19 cellular contexts compared by ENCODE assay signal in genomic region chr9:132788378-132788777, GRCh38.
"Had no signal": no experiment of that assay in that cellular context is flagged by ENCODE, and none has a peak within 500 bp of the region (broad histone marks: within the 10 kb centered on the region; RNA-seq: fewer than 3 reads in every experiment).

No MANE protein-coding gene starts in this region.

- FAIRE-seq: HepG2 had no signal

- ATAC-seq: HepG2, T-cell had no signal

- H3K4me2 ChIP-seq: KMS-11, SK-N-SH had no signal

- H3K27ac ChIP-seq: KMS-11 had no signal

- H3K9ac ChIP-seq: KMS-11, SK-N-SH had no signal

- DNase-seq: IMR-90, MM.1S, NCI-H1105, NCI-H1417, NCI-H1436 treated with DMSO at 0.1 percent for 48 hours, NCI-H1694, NCI-H187 treated with DMSO at 0.1 percent for 48 hours, NCI-H2029 treated with DMSO at 0.1 percent for 48 hours, NCI-H2171 treated with DMSO at 0.1 percent for 48 hours, NCI-H524, NCI-H526 treated with DMSO at 0.1 percent for 48 hours, NCI-H748 treated with DMSO at 0.1 percent for 48 hours, Right ventricle myocardium superior, RPMI8226, SK-N-SH, SW 1271, T-cell had no signal

- H3K9me3 ChIP-seq: SK-N-SH had no signal
